ENCODE assay signal across 22 cellular contexts in the genomic region with DNA sequence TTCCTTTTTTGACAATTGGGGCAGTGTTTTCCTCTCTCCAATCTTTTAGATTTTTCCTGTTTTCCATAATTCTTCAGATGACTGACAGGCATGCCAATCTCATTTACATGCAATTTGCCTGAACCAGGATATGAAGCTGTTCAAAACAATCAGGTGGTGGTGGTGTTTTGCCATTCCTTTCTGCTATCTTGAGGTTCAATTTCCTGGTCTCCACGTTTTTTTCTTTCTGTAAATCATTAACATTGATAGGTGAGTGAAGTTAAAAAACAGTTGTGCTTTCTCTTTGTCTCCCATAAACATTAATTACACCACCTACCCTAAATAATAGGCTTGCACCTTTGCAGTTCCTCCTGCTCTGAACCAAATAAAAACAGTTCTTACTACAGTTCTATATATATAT. TPM values are rescaled to one million over a fixed set of nuclear protein-coding genes. Genes with fewer than 3 reads are reported as not detected.
"Had no signal": no experiment of that assay in that cellular context is flagged by ENCODE, and none has a peak within 500 bp of the region (broad histone marks: within the 10 kb centered on the region; RNA-seq: fewer than 3 reads in every experiment).

No MANE protein-coding gene starts in this region.

- FAIRE-seq: colon had no signal

- H3K27me3 Mint-ChIP-seq: activated CD4-positive, alpha-beta T cell treated with anti-CD3 and anti-CD28 coated beads, Interleukin-2, amount 10 ng/mL, durations not matched to agents 24 days and 14 days had no signal

- H3K9me3 Mint-ChIP-seq: activated CD4-positive, alpha-beta T cell treated with anti-CD3 and anti-CD28 coated beads, Interleukin-2, amount 10 ng/mL, durations not matched to agents 24 days and 14 days; stimulated activated effector memory CD8-positive, alpha-beta T cell treated with anti-CD3 and anti-CD28 coated beads, Interleukin-12 subunit alpha, Interleukin-12 subunit beta, amount 100 ng/mL, for 72 hours had no signal

- DNase-seq: activated CD4-positive, alpha-beta T cell treated with anti-CD3 and anti-CD28 coated beads, Interleukin-2, amount 10 ng/mL, durations not matched to agents 24 days and 14 days; activated CD4-positive, CD25-positive, alpha-beta regulatory T cell; activated CD8-positive, alpha-beta memory T cell treated with anti-CD3 and anti-CD28 coated beads, Interleukin-2, amount 50 U/mL, for 4 hours; activated CD8-positive, alpha-beta T cell treated with anti-CD3 and anti-CD28 coated beads, Interleukin-2, amount 10 ng/mL, durations not matched to agents 7 days and 5 days; activated effector memory CD4-positive, alpha-beta T cell treated with anti-CD3 and anti-CD28 coated beads, Interleukin-2, amount 50 U/mL, for 16 hours; activated T-cell treated with anti-CD3 and anti-CD28 coated beads, Interleukin-2, amount 50 U/mL, for 48 hours; effector CD4-positive, alpha-beta T cell; foreskin keratinocyte; heart right ventricle; left ventricle myocardium superior; psoas muscle; sigmoid colon; stimulated activated CD4-positive, alpha-beta T cell treated with anti-CD3 and anti-CD28 coated beads, Interleukin-2, amount 100 ng/mL, for 24 hours; thyroid gland; uterus had no signal

- H3K36me3 ChIP-seq: heart right ventricle, sigmoid colon, thyroid gland, uterus had no signal

- H3K4me3 Mint-ChIP-seq: activated CD4-positive, alpha-beta T cell treated with anti-CD3 and anti-CD28 coated beads, Interleukin-2, amount 10 ng/mL, durations not matched to agents 24 days and 14 days; activated CD8-positive, alpha-beta T cell treated with anti-CD3 and anti-CD28 coated beads, Interleukin-2, amount 10 ng/mL, durations not matched to agents 7 days and 5 days; stimulated activated effector memory CD8-positive, alpha-beta T cell treated with anti-CD3 and anti-CD28 coated beads, Interleukin-12 subunit alpha, Interleukin-12 subunit beta, amount 100 ng/mL, for 72 hours had no signal

- H3K36me3 Mint-ChIP-seq: activated naive CD4-positive, alpha-beta T cell treated with anti-CD3 and anti-CD28 coated beads, Interleukin-2, amount 50 U/mL, for 72 hours had no signal

- H3K27me3 ChIP-seq: foreskin keratinocyte, heart right ventricle, sigmoid colon, thyroid gland, uterus had no signal

- H3K27ac ChIP-seq: foreskin keratinocyte, heart right ventricle, psoas muscle, sigmoid colon, thyroid gland, uterus had no signal

- H3K4me3 ChIP-seq: heart right ventricle, psoas muscle, sigmoid colon, thyroid gland, uterus had no signal

- H3K4me1 ChIP-seq: uterus had no signal

- H3K9me3 ChIP-seq: heart right ventricle, psoas muscle, sigmoid colon, thyroid gland, uterus had no signal

- H3K27ac Mint-ChIP-seq: activated CD4-positive, alpha-beta T cell treated with anti-CD3 and anti-CD28 coated beads, Interleukin-2, amount 10 ng/mL, durations not matched to agents 24 days and 14 days; activated CD8-positive, alpha-beta T cell treated with anti-CD3 and anti-CD28 coated beads, Interleukin-2, amount 10 ng/mL, durations not matched to agents 7 days and 5 days; activated naive CD4-positive, alpha-beta T cell treated with anti-CD3 and anti-CD28 coated beads, Interleukin-2, amount 50 U/mL, for 72 hours; stimulated activated effector memory CD8-positive, alpha-beta T cell treated with anti-CD3 and anti-CD28 coated beads, Interleukin-12 subunit alpha, Interleukin-12 subunit beta, amount 100 ng/mL, for 72 hours had no signal

- ATAC-seq: activated CD8-positive, alpha-beta T cell treated with anti-CD3 and anti-CD28 coated beads, Interleukin-2, amount 10 ng/mL, durations not matched to agents 7 days and 5 days; activated naive CD4-positive, alpha-beta T cell treated with anti-CD3 and anti-CD28 coated beads, Interleukin-2, amount 50 U/mL, for 72 hours; foreskin keratinocyte; heart right ventricle; left ventricle myocardium superior; psoas muscle; stimulated activated effector memory CD8-positive, alpha-beta T cell treated with anti-CD3 and anti-CD28 coated beads, Interleukin-12 subunit alpha, Interleukin-12 subunit beta, amount 100 ng/mL, for 72 hours had no signal

RNA-seq across cellular contexts. Expression of gene C2CD4A, which starts 49.1 kb away (rescaled TPM):
- total RNA-seq: activated CD8-positive, alpha-beta T cell treated with anti-CD3 and anti-CD28 coated beads, Interleukin-2, amount 10 ng/mL, durations not matched to agents 7 days and 5 days; foreskin keratinocyte; left ventricle myocardium superior; mesenteric fat pad; myocyte; T-helper 2 cell treated with Interferon-gamma antibody and Interleukin-4, amounts not matched to agents 100 ng/mL and 5 ng/mL, for 36 hours had no signal
- polyA plus RNA-seq: foreskin keratinocyte, neural cell had no signal

RNA-seq across cellular contexts. Expression of gene C2CD4B, which starts 49.2 kb away (rescaled TPM):
- total RNA-seq: activated CD8-positive, alpha-beta T cell treated with anti-CD3 and anti-CD28 coated beads, Interleukin-2, amount 10 ng/mL, durations not matched to agents 7 days and 5 days; foreskin keratinocyte; myocyte had no signal
- polyA plus RNA-seq: foreskin keratinocyte, neural cell had no signal
